Comparison of ENCODE assay signal across 32 cellular contexts in genomic region chrX:80432441-80432840, GRCh38. TPM values are rescaled to one million over a fixed set of nuclear protein-coding genes. Genes with fewer than 3 reads are reported as not detected.
"Had no signal": no experiment of that assay in that cellular context is flagged by ENCODE, and none has a peak within 500 bp of the region (broad histone marks: within the 10 kb centered on the region; RNA-seq: fewer than 3 reads in every experiment).

No MANE protein-coding gene starts in this region.

- H3K9me3 ChIP-seq: MG63, SJCRH30 had no signal

- H3K27me3 Mint-ChIP-seq: activated CD4-positive, alpha-beta T cell treated with anti-CD3 and anti-CD28 coated beads, Interleukin-2, amount 10 ng/mL, durations not matched to agents 24 days and 14 days; activated CD8-positive, alpha-beta T cell treated with anti-CD3 and anti-CD28 coated beads for 36 hours had no signal

- DNase-seq: activated CD4-positive, alpha-beta T cell treated with anti-CD3 and anti-CD28 coated beads, Interleukin-2, amount 10 ng/mL, durations not matched to agents 24 days and 14 days; activated CD4-positive, alpha-beta T cell treated with anti-CD3 and anti-CD28 coated beads, Interleukin-2, amount 50 U/mL, for 4 hours; activated CD8-positive, alpha-beta T cell treated with anti-CD3 and anti-CD28 coated beads for 36 hours; activated gamma-delta T cell treated with Interleukin-2 at 50 U/mL for 16 hours; activated naive CD4-positive, alpha-beta T cell treated with anti-CD3 and anti-CD28 coated beads for 36 hours; activated T-cell treated with anti-CD3 and anti-CD28 coated beads, Interleukin-2, amount 50 U/mL, for 24 hours; anterior cingulate cortex; central memory CD4-positive, alpha-beta T cell; KG1; NCI-H1048; NCI-H1105 treated with DMSO at 0.1 percent for 48 hours; NCI-H1436; NCI-H1694; NCI-H1930; NCI-H2081 treated with DMSO at 0.1 percent for 48 hours; NCI-H226; NCI-H524 treated with DMSO at 0.1 percent for 48 hours; NCI-H748 treated with DMSO at 0.1 percent for 48 hours; NK-92 treated with Interleukin-12 subunit alpha and Interleukin-12 subunit beta, amount 100 ng/mL, for 24 hours; SHP77; SJCRH30 had no signal

- H3K27ac Mint-ChIP-seq: activated CD4-positive, alpha-beta T cell treated with anti-CD3 and anti-CD28 coated beads, Interleukin-2, amount 10 ng/mL, durations not matched to agents 24 days and 14 days; activated CD8-positive, alpha-beta T cell treated with anti-CD3 and anti-CD28 coated beads for 36 hours; activated naive CD4-positive, alpha-beta T cell treated with anti-CD3 and anti-CD28 coated beads for 36 hours; activated naive CD4-positive, alpha-beta T cell treated with anti-CD3 and anti-CD28 coated beads, Interleukin-2, amount 50 U/mL, for 72 hours; activated T-cell treated with anti-CD3 and anti-CD28 coated beads, Interleukin-2, amount 50 U/mL, for 24 hours; activated T-helper 1 cell treated with anti-CD3 and anti-CD28 coated beads, Interleukin-12 subunit alpha, Interleukin-12 subunit beta, Interleukin-2, Interleukin-4 antibody, amounts not matched to agents 30 ng/mL and 10 ng/mL and 1 ng/mL, durations not matched to agents 14 hours and 24 hours and 36 hours; brain had no signal

- H3K4me1 Mint-ChIP-seq: activated CD4-positive, alpha-beta T cell treated with anti-CD3 and anti-CD28 coated beads, Interleukin-2, amount 10 ng/mL, durations not matched to agents 24 days and 14 days; brain had no signal

- H3K36me3 ChIP-seq: MG63, SJCRH30 had no signal

- ATAC-seq: activated CD8-positive, alpha-beta T cell treated with anti-CD3 and anti-CD28 coated beads for 36 hours; activated naive CD4-positive, alpha-beta T cell treated with anti-CD3 and anti-CD28 coated beads, Interleukin-2, amount 50 U/mL, for 72 hours had no signal

- H3K36me3 Mint-ChIP-seq: activated naive CD4-positive, alpha-beta T cell treated with anti-CD3 and anti-CD28 coated beads, Interleukin-2, amount 50 U/mL, for 72 hours; brain had no signal

- H3K9me3 Mint-ChIP-seq: activated CD4-positive, alpha-beta T cell treated with anti-CD3 and anti-CD28 coated beads, Interleukin-2, amount 10 ng/mL, durations not matched to agents 24 days and 14 days; activated CD8-positive, alpha-beta T cell treated with anti-CD3 and anti-CD28 coated beads for 36 hours; activated T-cell treated with anti-CD3 and anti-CD28 coated beads, Interleukin-2, amount 50 U/mL, for 24 hours; activated T-helper 1 cell treated with anti-CD3 and anti-CD28 coated beads, Interleukin-12 subunit alpha, Interleukin-12 subunit beta, Interleukin-2, Interleukin-4 antibody, amounts not matched to agents 30 ng/mL and 10 ng/mL and 1 ng/mL, durations not matched to agents 14 hours and 24 hours and 36 hours had no signal

- H3K4me3 ChIP-seq: MG63, SJCRH30, SK-N-MC had no signal

- H3K27ac ChIP-seq: SJCRH30, SK-N-MC had no signal

- H3K4me3 Mint-ChIP-seq: activated CD4-positive, alpha-beta T cell treated with anti-CD3 and anti-CD28 coated beads, Interleukin-2, amount 10 ng/mL, durations not matched to agents 24 days and 14 days; activated CD8-positive, alpha-beta T cell treated with anti-CD3 and anti-CD28 coated beads for 36 hours; activated naive CD4-positive, alpha-beta T cell treated with anti-CD3 and anti-CD28 coated beads for 36 hours; activated T-cell treated with anti-CD3 and anti-CD28 coated beads, Interleukin-2, amount 50 U/mL, for 24 hours; activated T-helper 1 cell treated with anti-CD3 and anti-CD28 coated beads, Interleukin-12 subunit alpha, Interleukin-12 subunit beta, Interleukin-2, Interleukin-4 antibody, amounts not matched to agents 30 ng/mL and 10 ng/mL and 1 ng/mL, durations not matched to agents 14 hours and 24 hours and 36 hours; brain had no signal

- H3K4me1 ChIP-seq: SJCRH30 had no signal

- H3K27me3 ChIP-seq: MG63, SJCRH30 had no signal

RNA-seq across cellular contexts. Expression of gene TENT5D, which starts 12.2 kb away (rescaled TPM):
- total RNA-seq: activated CD4-positive, alpha-beta T cell treated with anti-CD3 and anti-CD28 coated beads, Interleukin-2, amount 10 ng/mL, durations not matched to agents 24 days and 14 days; activated CD8-positive, alpha-beta memory T cell treated with anti-CD3 and anti-CD28 coated beads for 36 hours; activated CD8-positive, alpha-beta T cell treated with anti-CD3 and anti-CD28 coated beads for 36 hours; activated naive CD4-positive, alpha-beta T cell treated with anti-CD3 and anti-CD28 coated beads for 36 hours; activated naive CD4-positive, alpha-beta T cell treated with anti-CD3 and anti-CD28 coated beads, Interleukin-2, amount 50 U/mL, for 72 hours; activated T-helper 1 cell treated with anti-CD3 and anti-CD28 coated beads, Interleukin-12 subunit alpha, Interleukin-12 subunit beta, Interleukin-2, Interleukin-4 antibody, amounts not matched to agents 30 ng/mL and 10 ng/mL and 1 ng/mL, durations not matched to agents 14 hours and 24 hours and 36 hours; bronchial epithelial cell; cerebellum; NCI-H460; SJCRH30; T-helper 1 cell treated with Interleukin-12 subunit alpha and Interleukin-12 subunit beta and Interleukin-4 antibody, amounts not matched to agents 30 ng/mL and 1 ng/mL, for 36 hours; T-helper 2 cell treated with Interferon-gamma antibody and Interleukin-4, amounts not matched to agents 100 ng/mL and 5 ng/mL, for 36 hours had no signal
